In the genomic region with DNA sequence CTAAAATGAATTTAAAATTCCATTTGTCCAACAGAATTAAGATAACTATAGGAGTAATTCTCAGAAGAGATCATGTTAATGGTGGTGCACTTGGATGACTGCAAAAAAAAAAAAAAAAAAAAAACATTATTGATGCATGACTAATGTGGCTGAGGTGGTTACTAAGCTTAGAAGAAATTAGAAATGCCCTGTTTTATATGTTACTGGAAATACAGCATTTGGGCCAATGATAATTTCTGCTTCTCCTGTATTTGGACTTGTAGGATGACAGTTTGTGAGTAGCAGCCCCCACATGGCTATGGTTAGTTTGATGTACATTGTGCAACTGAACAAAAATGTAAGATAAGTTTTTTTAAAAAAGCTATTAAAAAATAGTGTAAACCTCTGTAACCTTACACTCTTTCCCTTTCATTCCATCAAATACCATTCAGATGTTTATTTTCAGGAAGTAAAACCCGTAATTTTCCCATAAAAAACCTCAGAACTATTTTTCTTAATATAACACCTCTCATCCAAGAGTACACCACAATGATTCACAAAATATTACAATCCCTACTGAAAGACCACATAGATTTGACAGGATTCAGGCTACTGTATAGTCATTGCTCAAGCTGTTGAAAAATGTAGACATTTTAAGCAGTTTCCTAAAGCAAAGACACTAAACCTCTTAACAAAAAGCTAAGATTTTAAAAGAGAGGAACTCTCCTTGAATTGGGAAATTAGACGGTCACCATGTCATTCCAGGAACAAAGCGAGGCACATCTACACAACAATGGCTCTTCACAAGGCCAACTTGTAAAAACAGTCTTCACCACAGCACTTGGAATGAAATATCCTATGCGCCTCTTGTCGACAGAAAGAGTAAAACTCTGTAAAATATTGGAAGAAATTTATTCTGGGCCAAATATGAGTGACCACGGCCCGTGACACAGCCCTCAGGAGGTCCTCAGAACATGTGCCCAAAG, we compare ENCODE assay signal across 12 cellular contexts.
DNase-seq lines count a peak whose midpoint lies in the region; ATAC-seq and TF ChIP-seq lines count a peak whose summit lies in the region.
"Had no signal": no experiment of that assay in that cellular context is flagged by ENCODE, and none has a peak within 500 bp of the region (broad histone marks: within the 10 kb centered on the region; RNA-seq: fewer than 3 reads in every experiment).

No MANE protein-coding gene starts in this region.

- H2BK12ac ChIP-seq in H9 (ENCODE audit: insufficient read length, low read depth, low read length) = no peak overlapping the region

- H3K9me3 Mint-ChIP-seq in H9 = peaks cover 4 to 5% of the 10 kb centered on the region in 2 experiments; a peak in 3 of 5 replicates
- peaks cover 0 to 15% (median 6%) of the 10 kb centered on the region in 11 donors for H3K9me3 Mint-ChIP-seq in naive thymus-derived CD4-positive, alpha-beta T cell

- H2BK5ac ChIP-seq in H9 (ENCODE audit: insufficient read length, low read length) = no peak overlapping the region

- POLR2A ChIA-PET in naive thymus-derived CD4-positive, alpha-beta T cell (lab: Charles Lee) = no interaction called here

- intact Hi-C loops in naive thymus-derived CD4-positive, alpha-beta T cell (cut with micrococcal nuclease) = no loop called here

- ATAC-seq in SK-N-SH treated with all-trans-retinoic acid at 6 μM for 48 hours (peak; percentile 90), GM19395 (IDR thresholded peaks at IDR 0.05; ENCODE audit: unreplicated experiment) (no peak), HG02588 (IDR thresholded peaks at IDR 0.05; ENCODE audit: unreplicated experiment) (no peak)
- ATAC-seq in naive thymus-derived CD4-positive, alpha-beta T cell = no peak

- CTCF ChIA-PET in naive thymus-derived CD4-positive, alpha-beta T cell (lab: Charles Lee) = interaction anchor here (0.7 kb wide), 1 partner anchor 25 kb away, joined by 3 read pairs; no protein-coding TSS in a partner anchor

- no peak overlapping the region for H4K91ac ChIP-seq in H9 (ENCODE audit: insufficient read length, low read depth, low read length)

- no peaks in the 10 kb centered on the region for H3K79me2 ChIP-seq in H9 (ENCODE audit: insufficient read depth, low read length)

- H4K8ac ChIP-seq in H9 (replicated peaks; ENCODE audit: insufficient read length, low read depth, low read length) = no peak overlapping the region

- H3K23ac ChIP-seq in H9 (ENCODE audit: insufficient read length, low read depth, low read length) = no peak overlapping the region

- peaks cover 13% of the 10 kb centered on the region; the same call in 1 of the 2 replicates for H3K4me1 ChIP-seq in H9 (ENCODE audit: insufficient read depth, low read length)
- no peaks in the 10 kb centered on the region for H3K4me1 ChIP-seq in naive thymus-derived CD4-positive, alpha-beta T cell (ENCODE audit: control insufficient read depth in 2 of 2, insufficient read depth in 2 of 2, low read length in 2 of 2)

- H2AK5ac ChIP-seq in H9 (ENCODE audit: insufficient read length, low read length) = no peak overlapping the region

- H3K56ac ChIP-seq in H9 (ENCODE audit: insufficient read length, low read depth, low read length) = no peak overlapping the region

- H3K14ac ChIP-seq in H9 (ENCODE audit: insufficient read depth, low read length) = no peak overlapping the region

- no peak overlapping the region for H2BK120ac ChIP-seq in H9 (ENCODE audit: low read depth, low read length, poor library complexity, severe bottlenecking)

- no peaks in the 10 kb centered on the region for H3K9me3 ChIP-seq in H9 (ENCODE audit: control insufficient read depth, low read depth, low read length)
- H3K9me3 ChIP-seq in naive thymus-derived CD4-positive, alpha-beta T cell (ENCODE audit: control insufficient read depth in 2 of 3, low read length in 3 of 3) = no peaks in the 10 kb centered on the region

- H3K27me3 ChIP-seq in H9 (ENCODE audit: insufficient read depth, low read length) = no peaks in the 10 kb centered on the region
- H3K27me3 ChIP-seq in naive thymus-derived CD4-positive, alpha-beta T cell (ENCODE audit: control insufficient read depth in 2 of 2, insufficient read depth in 2 of 2, low read length in 2 of 2) = no peaks in the 10 kb centered on the region

- peak overlapping the region; percentile 83 to 98 (median 97) for H3K27ac Mint-ChIP-seq in H9
- peak overlapping the region in 1 of 9 donors; percentile 3 for H3K27ac Mint-ChIP-seq in naive thymus-derived CD4-positive, alpha-beta T cell
- H3K27ac Mint-ChIP-seq: activated CD4-positive, alpha-beta memory T cell treated with anti-CD3 and anti-CD28 coated beads, Interleukin-2, amount 10 ng/mL, durations not matched to agents 7 days and 5 days had no signal

- H4K20me1 ChIP-seq in H9 (ENCODE audit: control insufficient read depth, insufficient read depth, insufficient read length) = no peaks in the 10 kb centered on the region

- no peak overlapping the region for H3K9ac ChIP-seq in H9 (ENCODE audit: extremely low read depth, insufficient read length, low read length)

- H3K4me3 ChIP-seq in fibroblast of pulmonary artery (replicated peaks; ENCODE audit: low read depth, low read length) = no peak overlapping the region
- H3K4me3 ChIP-seq in naive thymus-derived CD4-positive, alpha-beta T cell (ENCODE audit: low read length) = no peak overlapping the region

- H2BK15ac ChIP-seq in H9 (ENCODE audit: low read depth, low read length) = no peak overlapping the region

- H3K27ac ChIP-seq in H9 (ENCODE audit: insufficient read length, low read depth, low read length) = peak overlapping the region; percentile 41
- H3K27ac ChIP-seq in naive thymus-derived CD4-positive, alpha-beta T cell (ENCODE audit: low read depth, low read length) = no peak overlapping the region

- no peaks in the 10 kb centered on the region; the same call in 1 of the 2 replicates for H3K27me3 Mint-ChIP-seq in H9 (ENCODE audit: low read depth)
- no peaks in the 10 kb centered on the region for H3K27me3 Mint-ChIP-seq in naive thymus-derived CD4-positive, alpha-beta T cell
- H3K27me3 Mint-ChIP-seq: activated CD4-positive, alpha-beta memory T cell treated with anti-CD3 and anti-CD28 coated beads, Interleukin-2, amount 10 ng/mL, durations not matched to agents 7 days and 5 days had no signal

- WGBS in H9 (ENCODE audit: extremely low coverage, insufficient read length, low lambda C conversion rate) = no CpG with 5 or more reads among the region's 7 CpGs

- H3K18ac ChIP-seq in H9 (ENCODE audit: insufficient read length, low read depth, low read length) = no peak overlapping the region

- H4K5ac ChIP-seq in H9 (ENCODE audit: insufficient read length, low read depth, low read length) = no peak overlapping the region

- TF ChIP-seq CTCF in H9 (conservative IDR thresholded peaks at IDR 0.05) (no peak), fibroblast of pulmonary artery (IDR thresholded peaks at IDR 0.05; ENCODE audit: low read length, missing control alignments) (no peak)

- no peak overlapping the region for H3K4me2 ChIP-seq in H9 (ENCODE audit: insufficient read depth, insufficient read length, low read length)

- H3K36me3 Mint-ChIP-seq in H9 (ENCODE audit: insufficient read depth in 1 of 3, low read depth in 3 of 3) = peaks cover 8 to 16% (median 13%) of the 10 kb centered on the region in 3 experiments
- peaks cover 0 to 33% (median 18%) of the 10 kb centered on the region in 5 donors for H3K36me3 Mint-ChIP-seq in naive thymus-derived CD4-positive, alpha-beta T cell

- H3T11ph ChIP-seq in H9 (ENCODE audit: low read length) = no peak overlapping the region

- H2AFZ ChIP-seq in H9 (ENCODE audit: low read length) = no peak overlapping the region

- no peaks in the 10 kb centered on the region for H3K36me3 ChIP-seq in naive thymus-derived CD4-positive, alpha-beta T cell (ENCODE audit: control insufficient read depth in 2 of 3, insufficient read depth in 3 of 3, low read length in 3 of 3)

- peaks cover 43 to 48% of the 10 kb centered on the region in 2 experiments for H3K4me1 Mint-ChIP-seq in H9
- H3K4me1 Mint-ChIP-seq in naive thymus-derived CD4-positive, alpha-beta T cell = peaks cover 0 to 4% (median 0%) of the 10 kb centered on the region in 7 donors
- H3K4me1 Mint-ChIP-seq: activated CD4-positive, alpha-beta memory T cell treated with anti-CD3 and anti-CD28 coated beads, Interleukin-2, amount 10 ng/mL, durations not matched to agents 7 days and 5 days had no signal

- no peak overlapping the region for H3K4ac ChIP-seq in H9 (ENCODE audit: low read depth, low read length)

- H3K23me2 ChIP-seq in H9 (ENCODE audit: insufficient read length, low read depth, low read length, poor library complexity, severe bottlenecking) = no peaks in the 10 kb centered on the region

- DNase-seq in H9 = no peak
- peak; percentile 72 for DNase-seq in fibroblast of pulmonary artery (ENCODE audit: low read depth)
- peak; percentile 12 for DNase-seq in smooth muscle cell of the brain vasculature (ENCODE audit: low read depth, low spot score)
- DNase-seq in naive thymus-derived CD4-positive, alpha-beta T cell = no peak
- DNase-seq in activated CD8-positive, alpha-beta memory T cell treated with anti-CD3 and anti-CD28 coated beads, Interleukin-2, amount 50 U/mL, for 4 hours = no peak
- DNase-seq: activated CD4-positive, alpha-beta memory T cell treated with anti-CD3 and anti-CD28 coated beads, Interleukin-2, amount 10 ng/mL, durations not matched to agents 7 days and 5 days; DND-41; foreskin melanocyte; stimulated activated CD4-positive, alpha-beta T cell treated with anti-CD3 and anti-CD28 coated beads, Interleukin-15, amount 100 ng/mL, for 24 hours had no signal

- peak overlapping the region; percentile 40 to 53 for H3K4me3 Mint-ChIP-seq in H9
- no peak overlapping the region for H3K4me3 Mint-ChIP-seq in naive thymus-derived CD4-positive, alpha-beta T cell
- H3K4me3 Mint-ChIP-seq: activated CD4-positive, alpha-beta memory T cell treated with anti-CD3 and anti-CD28 coated beads, Interleukin-2, amount 10 ng/mL, durations not matched to agents 7 days and 5 days had no signal

- H2BK20ac ChIP-seq in H9 (ENCODE audit: low read depth, low read length, poor library complexity, severe bottlenecking) = no peak overlapping the region

- H3K79me1 ChIP-seq in H9 (ENCODE audit: insufficient read depth, low read depth, low read length, poor library complexity, severe bottlenecking) = no peaks in the 10 kb centered on the region

TF ChIP-seq in SK-N-SH treated with all-trans-retinoic acid at 6 μM for 48 hours, 23 proteins besides CTCF, POLR2A, EP300 and RAD21 (continues in another document):
- 0 out of 2 replicates have a peak, but pooled peaks have one; percentile 41 for TF ChIP-seq CSDC2 (CRISPR knock-in tag; IDR thresholded peaks at IDR 0.05)
- TF ChIP-seq ZC3H10 (CRISPR knock-in tag; IDR thresholded peaks at IDR 0.05) = no peak
- peak; percentile 72 for TF ChIP-seq ISL1 (CRISPR knock-in tag; IDR thresholded peaks at IDR 0.05)
- no peak for TF ChIP-seq TCF4 (CRISPR knock-in tag; IDR thresholded peaks at IDR 0.05; ENCODE audit: borderline replicate concordance)
- TF ChIP-seq ARNTL (CRISPR knock-in tag; IDR thresholded peaks at IDR 0.05; ENCODE audit: borderline replicate concordance, low read depth) = no peak

Comparison
In these comparisons a context has a peak if more than half of its experiments do, and no peak if none do; other contexts are left out.
1. DNase-seq: peak in fibroblast of pulmonary artery (single experiment) and smooth muscle cell of the brain vasculature (single experiment); none in H9 (single experiment), naive thymus-derived CD4-positive, alpha-beta T cell (0 of 9) and activated CD8-positive, alpha-beta memory T cell treated with anti-CD3 and anti-CD28 coated beads, Interleukin-2, amount 50 U/mL, for 4 hours (single experiment).
2. H3K4me3 Mint-ChIP-seq: peak in H9 (2 of 2); none in naive thymus-derived CD4-positive, alpha-beta T cell (0 of 10).